Comparison of ENCODE assay signal across 2 cellular contexts in the genomic region with DNA sequence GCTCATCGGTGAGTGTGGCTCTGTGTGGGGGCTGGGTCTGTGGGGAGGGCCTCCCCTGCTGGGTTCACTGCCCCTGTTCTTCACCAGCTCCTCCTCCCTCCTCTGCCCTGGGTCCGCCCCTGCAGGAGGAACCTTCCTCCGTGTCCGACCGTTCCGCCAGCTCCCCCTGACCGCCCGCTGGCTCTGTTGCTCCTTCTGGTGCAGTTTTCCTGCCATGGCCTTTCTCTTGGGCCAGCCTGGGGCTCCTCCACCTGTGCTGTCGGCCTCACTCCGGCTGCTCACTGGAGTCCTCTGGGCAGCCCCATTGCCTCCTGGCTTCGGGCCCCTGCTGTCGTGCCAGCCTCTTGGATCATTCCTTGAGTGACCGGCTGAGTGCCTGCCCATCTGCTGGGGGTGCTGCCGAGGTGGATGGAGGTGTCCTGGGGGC.
TF ChIP-seq lines count a peak whose summit lies in the region.

No MANE protein-coding gene starts in this region.

TF ChIP-seq in HEK293, 187 proteins besides CTCF, POLR2A, EP300 and RAD21:
- TF ChIP-seq ZNF404 (tag by site-specific recombination; IDR thresholded peaks at IDR 0.05) (no peak), EGR2 (tag by site-specific recombination; IDR thresholded peaks at IDR 0.05; ENCODE audit: low read depth) (peak; percentile 37; the same call in 1 of the 2 replicates)
TF ChIP-seq in HEK293: peak in this region for 1.

TF ChIP-seq in K562, 482 proteins besides CTCF, POLR2A, EP300 and RAD21:
- TF ChIP-seq ZNF239 (CRISPR knock-in tag; IDR thresholded peaks at IDR 0.05) (no peak), POLR2G (IDR thresholded peaks at IDR 0.05; ENCODE audit: low read depth, low read length) (peak; percentile 50; the same call in 1 of the 2 replicates), RBFOX2 (IDR thresholded peaks at IDR 0.05; ENCODE audit: low read depth, low read length) (0 out of 2 replicates have a peak, but pooled peaks have one; percentile 33)
